11 cellular contexts compared by ENCODE assay signal in genomic region chr3:11140713-11141104, GRCh38. TPM values are rescaled to one million over a fixed set of nuclear protein-coding genes. Genes with fewer than 3 reads are reported as not detected.
DNase-seq lines count a peak whose midpoint lies in the region; ATAC-seq, FAIRE-seq and TF ChIP-seq lines count a peak whose summit lies in the region.
"Had no signal": no experiment of that assay in that cellular context is flagged by ENCODE, and none has a peak within 500 bp of the region (broad histone marks: within the 10 kb centered on the region; RNA-seq: fewer than 3 reads in every experiment).

No MANE protein-coding gene starts in this region.

- no peak overlapping the region for H3K27ac Mint-ChIP-seq in activated T-cell treated with anti-CD3 and anti-CD28 coated beads, Interleukin-2, amount 50 U/mL, for 72 hours
- no peak overlapping the region for H3K27ac Mint-ChIP-seq in stimulated activated naive CD8-positive, alpha-beta T cell treated with anti-CD3 and anti-CD28 coated beads, Interleukin-15, amount 100 ng/mL, for 72 hours

- peak overlapping the region in 3 of 8 donors; percentile 25 to 53 (median 45) for H3K27ac ChIP-seq in spleen

- ATAC-seq in activated T-cell treated with anti-CD3 and anti-CD28 coated beads, Interleukin-2, amount 50 U/mL, for 72 hours (replicated peaks in 1 of 2), result peak; percentile 57 to 65
- ATAC-seq in HG02623 (IDR thresholded peaks at IDR 0.05; ENCODE audit: unreplicated experiment) (peak; percentile 3), HG03025 (IDR thresholded peaks at IDR 0.05; ENCODE audit: low FRiP score, unreplicated experiment) (no peak)
- peak; percentile 76 for ATAC-seq in stimulated activated naive CD8-positive, alpha-beta T cell treated with anti-CD3 and anti-CD28 coated beads, Interleukin-15, amount 100 ng/mL, for 72 hours

- peaks cover 15% of the 10 kb centered on the region for H3K4me1 Mint-ChIP-seq in activated T-cell treated with anti-CD3 and anti-CD28 coated beads, Interleukin-2, amount 50 U/mL, for 72 hours (ENCODE audit: low read depth)
- H3K4me1 Mint-ChIP-seq in stimulated activated naive CD8-positive, alpha-beta T cell treated with anti-CD3 and anti-CD28 coated beads, Interleukin-15, amount 100 ng/mL, for 72 hours, result peaks cover 9% of the 10 kb centered on the region

- peaks cover 7 to 17% (median 15%) of the 10 kb centered on the region in 6 donors for H3K4me1 ChIP-seq in spleen

- H3K27me3 Mint-ChIP-seq in activated T-cell treated with anti-CD3 and anti-CD28 coated beads, Interleukin-2, amount 50 U/mL, for 72 hours (ENCODE audit: low read depth), result peaks cover 46% of the 10 kb centered on the region
- peaks cover 45% of the 10 kb centered on the region for H3K27me3 Mint-ChIP-seq in stimulated activated naive CD8-positive, alpha-beta T cell treated with anti-CD3 and anti-CD28 coated beads, Interleukin-15, amount 100 ng/mL, for 72 hours

- H3K27me3 ChIP-seq in spleen (replicated peaks in 1 of 7), result peaks cover 0 to 4% (median 0%) of the 10 kb centered on the region in 7 donors
- H3K27me3 ChIP-seq: left lung had no signal

- intact Hi-C loops in spleen (cut with DNase I; ENCODE audit: low total_unique reads), result no loop called here

- no peaks in the 10 kb centered on the region for H3K9me3 Mint-ChIP-seq in activated T-cell treated with anti-CD3 and anti-CD28 coated beads, Interleukin-2, amount 50 U/mL, for 72 hours
- peaks cover 0 to 6% of the 10 kb centered on the region in 2 donors for H3K9me3 Mint-ChIP-seq in stimulated activated naive CD8-positive, alpha-beta T cell treated with anti-CD3 and anti-CD28 coated beads, Interleukin-15, amount 100 ng/mL, for 72 hours

- no peaks in the 10 kb centered on the region for H3K36me3 Mint-ChIP-seq in activated T-cell treated with anti-CD3 and anti-CD28 coated beads, Interleukin-2, amount 50 U/mL, for 72 hours (ENCODE audit: insufficient read depth in 2 of 2)
- H3K36me3 Mint-ChIP-seq: brain had no signal

- H3K4me3 ChIP-seq in spleen, result peak overlapping the region in 1 of 8 donors; percentile 7
- H3K4me3 ChIP-seq: left lung had no signal

- no peak for TF ChIP-seq POLR2A in spleen (IDR thresholded peaks at IDR 0.05)

- FAIRE-seq in HTR-8/SVneo (lab: Jason Lieb, UNC), result peak; percentile 36

- 20 to 41% (median 31%) methylated on average over 2 of the region's 2 CpGs for WGBS in spleen, 5 donors

- peak overlapping the region; percentile 9 to 27 for H3K4me3 Mint-ChIP-seq in activated T-cell treated with anti-CD3 and anti-CD28 coated beads, Interleukin-2, amount 50 U/mL, for 72 hours
- H3K4me3 Mint-ChIP-seq in stimulated activated naive CD8-positive, alpha-beta T cell treated with anti-CD3 and anti-CD28 coated beads, Interleukin-15, amount 100 ng/mL, for 72 hours, result peak overlapping the region in 1 of 2 donors; percentile 2
- H3K4me3 Mint-ChIP-seq: brain had no signal

- DNase-seq in activated T-cell treated with anti-CD3 and anti-CD28 coated beads, Interleukin-2, amount 50 U/mL, for 72 hours, result no peak
- DNase-seq in activated T-cell treated with anti-CD3 and anti-CD28 coated beads for 4 hours (no peak), HTR-8/SVneo (ENCODE audit: insufficient read length, low spot score) (no peak), spleen (no peak), NCI-H226 (no peak)
- no peak for DNase-seq in stimulated activated naive CD8-positive, alpha-beta T cell treated with anti-CD3 and anti-CD28 coated beads, Interleukin-15, amount 100 ng/mL, for 72 hours
- DNase-seq: NCI-H187 had no signal

- H3K9me3 ChIP-seq in spleen, result no peaks in the 10 kb centered on the region
- H3K9me3 ChIP-seq: left lung had no signal

- TF ChIP-seq CTCF in spleen (IDR thresholded peaks at IDR 0.05 in 8 of 11, conservative IDR thresholded peaks at IDR 0.05 in 3 of 11), result no peak

- H3K36me3 ChIP-seq in spleen, result no peaks in the 10 kb centered on the region
- H3K36me3 ChIP-seq: left lung had no signal

RNA-seq across cellular contexts. Expression of gene HRH1, which starts 13.6 kb away (rescaled TPM):
- 1 to 10 TPM; 4.6 TPM for total RNA-seq in activated T-cell treated with anti-CD3 and anti-CD28 coated beads, Interleukin-2, amount 50 U/mL, for 72 hours
- total RNA-seq in spleen, result 1 to 10 TPM in 6 of 7 donors, under 1 TPM in 1; 0.92 to 4.4 (median 2.4) TPM
- polyA plus RNA-seq in spleen, result under 1 TPM; 0.15 to 0.42 (median 0.29) TPM
